ENCODE assay signal across 18 cellular contexts in genomic region chr5:173317852-173318251, GRCh38. TPM values are rescaled to one million over a fixed set of nuclear protein-coding genes. Genes with fewer than 3 reads are reported as not detected.
DNase-seq lines count a peak whose midpoint lies in the region; ATAC-seq and TF ChIP-seq lines count a peak whose summit lies in the region.
"Had no signal": no experiment of that assay in that cellular context is flagged by ENCODE, and none has a peak within 500 bp of the region (broad histone marks: within the 10 kb centered on the region; RNA-seq: fewer than 3 reads in every experiment).

No MANE protein-coding gene starts in this region.

- dilution Hi-C loops in mammary epithelial cell (cut with HindIII; ENCODE audit: low sequenced_read_pairs) = no loop called here

- intact Hi-C loops in MCF 10A (cut with micrococcal nuclease) = no loop called here
- intact Hi-C loops in mammary epithelial cell (cut with micrococcal nuclease) = no loop called here

- H2AFZ ChIP-seq in mammary epithelial cell (ENCODE audit: low read depth, low read length) = no peak overlapping the region

- H3K9me3 ChIP-seq in mammary epithelial cell (replicated peaks; ENCODE audit: insufficient read depth, low read length) (no peaks in the 10 kb centered on the region), adipocyte (ENCODE audit: control insufficient read depth, low read length) (no peaks in the 10 kb centered on the region)

- 94% methylated on average over 17 of the region's 18 CpGs for WGBS in mammary epithelial cell (ENCODE audit: low coverage, missing lambda C conversion rate)

- ATAC-seq in HG03342 (IDR thresholded peaks at IDR 0.05; ENCODE audit: unreplicated experiment) = no peak
- ATAC-seq: GM12878 had no signal

- H3K36me3 Mint-ChIP-seq in MCF 10A (ENCODE audit: insufficient read depth, unreplicated experiment) = peaks cover 80% of the 10 kb centered on the region
- H3K36me3 Mint-ChIP-seq in mesothelial cell of epicardium = peaks cover 26% of the 10 kb centered on the region
- H3K36me3 Mint-ChIP-seq: IgD-negative memory B cell had no signal

- H3K4me3 Mint-ChIP-seq in MCF 10A (ENCODE audit: unreplicated experiment) = no peak overlapping the region
- no peak overlapping the region for H3K4me3 Mint-ChIP-seq in mesothelial cell of epicardium
- H3K4me3 Mint-ChIP-seq: IgD-negative memory B cell had no signal

- H3K27me3 ChIP-seq in mammary epithelial cell (ENCODE audit: insufficient read depth, low read length) = no peaks in the 10 kb centered on the region
- no peaks in the 10 kb centered on the region for H3K27me3 ChIP-seq in adipocyte (replicated peaks; ENCODE audit: control insufficient read depth, insufficient read depth, low read length)

- H3K79me2 ChIP-seq in mammary epithelial cell (ENCODE audit: insufficient read depth, low read length) = no peaks in the 10 kb centered on the region

- no peak for TF ChIP-seq CTCF in MCF 10A (IDR thresholded peaks at IDR 0.05; ENCODE audit: unreplicated experiment)
- no peak for TF ChIP-seq CTCF in mammary epithelial cell (conservative IDR thresholded peaks at IDR 0.05 in 1 of 2, IDR thresholded peaks at IDR 0.05 in 1 of 2; ENCODE audit: extremely low read depth in 1 of 2, insufficient read depth in 1 of 2, low read depth in 1 of 2, low read length in 2 of 2)
- TF ChIP-seq CTCF in mesothelial cell of epicardium (IDR thresholded peaks at IDR 0.05; ENCODE audit: unreplicated experiment) = no peak
- TF ChIP-seq CTCF in GM20000 (IDR thresholded peaks at IDR 0.05; ENCODE audit: extremely low read depth, missing control alignments) = no peak

- H3K9me3 Mint-ChIP-seq in MCF 10A (ENCODE audit: unreplicated experiment) (no peaks in the 10 kb centered on the region), mesothelial cell of epicardium (no peaks in the 10 kb centered on the region)

- H3K27ac ChIP-seq in mammary epithelial cell (ENCODE audit: insufficient read depth, low read depth, low read length) = no peak overlapping the region

- peaks cover 26% of the 10 kb centered on the region for H3K4me1 Mint-ChIP-seq in MCF 10A (ENCODE audit: insufficient read depth, unreplicated experiment)
- H3K4me1 Mint-ChIP-seq in mesothelial cell of epicardium = peaks cover 66% of the 10 kb centered on the region

- H4K20me1 ChIP-seq in mammary epithelial cell (ENCODE audit: insufficient read depth, low read length) = no peaks in the 10 kb centered on the region

- no peak for DNase-seq in MCF 10A (ENCODE audit: unreplicated experiment)
- DNase-seq in mammary epithelial cell = no peak
- no peak for DNase-seq in adipocyte (ENCODE audit: low read depth)
- DNase-seq in mesothelial cell of epicardium (ENCODE audit: low spot score in 2 of 2, unreplicated experiment in 2 of 2) = no peak
- DNase-seq in NCI-H82 treated with DMSO at 0.1 percent for 48 hours (lab: John Stamatoyannopoulos, UW; ENCODE audit: unreplicated experiment) = no peak
- DNase-seq in GM20000 (ENCODE audit: low spot score) = no peak
- DNase-seq in NCI-H2171 treated with DMSO at 0.1 percent for 48 hours (lab: John Stamatoyannopoulos, UW) = no peak
- DNase-seq: 8988T, DMS 273 treated with DMSO at 0.1 percent for 48 hours, GDM1, NCI-H1417 treated with DMSO at 0.1 percent for 48 hours, NCI-H2081, NCI-H510A treated with DMSO at 0.1 percent for 48 hours, NCI-H82 had no signal

- no peak overlapping the region for H3K9ac ChIP-seq in mammary epithelial cell (ENCODE audit: insufficient read depth, low read length)
- H3K9ac ChIP-seq in adipocyte (ENCODE audit: low read length) = peak overlapping the region; percentile 80

- peaks cover 23% of the 10 kb centered on the region for H3K36me3 ChIP-seq in mammary epithelial cell (ENCODE audit: insufficient read depth, low read length)
- peaks cover 33% of the 10 kb centered on the region for H3K36me3 ChIP-seq in adipocyte (ENCODE audit: control insufficient read depth, insufficient read depth, low read length, severe bottlenecking)

- no peak overlapping the region for H3K4me3 ChIP-seq in mammary epithelial cell (replicated peaks in 1 of 3; ENCODE audit: insufficient read depth in 1 of 3, low read depth in 2 of 3, low read length in 3 of 3)
- H3K4me3 ChIP-seq in adipocyte (ENCODE audit: low read length) = no peak overlapping the region
- H3K4me3 ChIP-seq: GM12878 had no signal

- in situ Hi-C loops in mammary epithelial cell (cut with MboI; ENCODE audit: low sequenced_read_pairs in 2 of 2) = no loop called here

- H3K27me3 Mint-ChIP-seq in MCF 10A (ENCODE audit: insufficient read depth, unreplicated experiment) (no peaks in the 10 kb centered on the region), mesothelial cell of epicardium (ENCODE audit: low read depth) (no peaks in the 10 kb centered on the region)

- CTCF ChIA-PET in MCF 10A (lab: Yijun Ruan, JAX) (interaction anchor here (0.5 to 1.1 kb wide), 3 partner anchors 14 to 256 kb away, joined by 3 to 4 read pairs (median 3); no protein-coding TSS in a partner anchor), mammary epithelial cell (lab: Charles Lee; ENCODE audit: low non-redundant PET) (no interaction called here)

- POLR2A ChIA-PET in MCF 10A (lab: Yijun Ruan, JAX) = interaction anchor here (2.7 kb wide), 1 partner anchor 11 kb away, joined by 13 read pairs; the partner anchor contains the start of gene STC2

- H3K4me2 ChIP-seq in mammary epithelial cell (ENCODE audit: insufficient read depth, low read depth, low read length) = no peak overlapping the region

- H3K4me1 ChIP-seq in mammary epithelial cell (ENCODE audit: insufficient read depth, low read length) = no peaks in the 10 kb centered on the region
- peaks cover 74% of the 10 kb centered on the region for H3K4me1 ChIP-seq in adipocyte (ENCODE audit: control insufficient read depth, insufficient read depth, low read length)

- no TSS peak for BruUV-seq in MCF 10A (replicated peaks; lab: Mats Ljungman, UMichigan)
- no TSS peak for BruUV-seq in mammary epithelial cell (replicated peaks; lab: Mats Ljungman, UMichigan)

- peak overlapping the region; percentile 78 for H3K27ac Mint-ChIP-seq in MCF 10A (ENCODE audit: low read depth, unreplicated experiment)
- H3K27ac Mint-ChIP-seq in mesothelial cell of epicardium = peak overlapping the region; percentile 98

RNA-seq across cellular contexts. Expression of gene STC2, which starts 10.4 kb away (rescaled TPM):
- total RNA-seq in MCF 10A (2022) (316 and 414 TPM in 2 replicates), mammary epithelial cell (100 to 1,000 TPM; 133 to 311 TPM), mesothelial cell of epicardium (24.8 to 26.9 TPM (median 26.0 TPM) in 3 replicates)
- 30.0 TPM for polyA plus RNA-seq in mammary epithelial cell
- polyA minus RNA-seq in mammary epithelial cell = 13.5 TPM
- total RNA-seq: HT-29 had no signal
- polyA plus RNA-seq: IgD-negative memory B cell had no signal
